ENCODE assay signal across 8 cellular contexts in genomic region chr16:68238029-68238345, GRCh38. TPM values are rescaled to one million over a fixed set of nuclear protein-coding genes. Genes with fewer than 3 reads are reported as not detected.
DNase-seq lines count a peak whose midpoint lies in the region; ATAC-seq lines count a peak whose summit lies in the region.

No MANE protein-coding gene starts in this region.

- CTCF ChIA-PET in activated CD4-positive, alpha-beta T cell treated with anti-CD3 and anti-CD28 coated beads, Interleukin-2, amount 10 ng/mL, durations not matched to agents 7 days and 5 days (lab: Charles Lee), result interaction anchor here (0.6 to 1.5 kb wide), 5 partner anchors 14 to 26 kb away, joined by 3 to 5 read pairs (median 3); partner anchors contain the start of gene SLC7A6

- peak overlapping the region; percentile 59 for H3K4me3 ChIP-seq in thymus (ENCODE audit: low read length)

- DNase-seq in activated CD4-positive, alpha-beta T cell treated with anti-CD3 and anti-CD28 coated beads, Interleukin-2, amount 10 ng/mL, durations not matched to agents 7 days and 5 days, result no peak
- no peak for DNase-seq in activated CD4-positive, alpha-beta T cell treated with anti-CD3 and anti-CD28 coated beads, Interleukin-2, amount 50 U/mL, for 1 hour
- no peak for DNase-seq in immature natural killer cell
- no peak for DNase-seq in pons (ENCODE audit: low spot score)
- DNase-seq in Ammon's horn (ENCODE audit: low spot score), result no peak

- H3K27me3 ChIP-seq in thymus (ENCODE audit: control insufficient read depth, insufficient read depth), result no peaks in the 10 kb centered on the region

- peak; percentile 46 for ATAC-seq in activated T-helper 17 cell treated with anti-CD3 and anti-CD28 coated beads, Interleukin-2, amount 50 U/mL, for 72 hours (replicated peaks)
- ATAC-seq in esophagus mucosa, result no peak

- H3K9me3 Mint-ChIP-seq in activated CD4-positive, alpha-beta T cell treated with anti-CD3 and anti-CD28 coated beads, Interleukin-2, amount 10 ng/mL, durations not matched to agents 7 days and 5 days, result no peaks in the 10 kb centered on the region
- no peaks in the 10 kb centered on the region for H3K9me3 Mint-ChIP-seq in activated T-helper 17 cell treated with anti-CD3 and anti-CD28 coated beads, Interleukin-2, amount 50 U/mL, for 72 hours
- H3K9me3 Mint-ChIP-seq in immature natural killer cell, result no peaks in the 10 kb centered on the region

- H3K9me3 ChIP-seq in thymus (ENCODE audit: control insufficient read depth), result no peaks in the 10 kb centered on the region

- WGBS in thymus, result 17% methylated on average over 20 of the region's 20 CpGs

- POLR2A ChIA-PET in activated CD4-positive, alpha-beta T cell treated with anti-CD3 and anti-CD28 coated beads, Interleukin-2, amount 10 ng/mL, durations not matched to agents 7 days and 5 days (lab: Charles Lee), result interaction anchor here (0.5 kb wide), 1 partner anchor 179 kb away, joined by 3 read pairs; no protein-coding TSS in a partner anchor

- H3K27ac Mint-ChIP-seq in activated CD4-positive, alpha-beta T cell treated with anti-CD3 and anti-CD28 coated beads, Interleukin-2, amount 10 ng/mL, durations not matched to agents 7 days and 5 days, result peak overlapping the region; percentile 92
- peak overlapping the region; percentile 94 for H3K27ac Mint-ChIP-seq in activated T-helper 17 cell treated with anti-CD3 and anti-CD28 coated beads, Interleukin-2, amount 50 U/mL, for 72 hours
- H3K27ac Mint-ChIP-seq in immature natural killer cell, result peak overlapping the region; percentile 36 to 89 (median 78)

- peak overlapping the region; percentile 79 for H3K27ac ChIP-seq in thymus (ENCODE audit: low read depth)

- H3K4me3 Mint-ChIP-seq in activated CD4-positive, alpha-beta T cell treated with anti-CD3 and anti-CD28 coated beads, Interleukin-2, amount 10 ng/mL, durations not matched to agents 7 days and 5 days, result peak overlapping the region; percentile 94
- H3K4me3 Mint-ChIP-seq in activated T-helper 17 cell treated with anti-CD3 and anti-CD28 coated beads, Interleukin-2, amount 50 U/mL, for 72 hours, result peak overlapping the region; percentile 98
- H3K4me3 Mint-ChIP-seq in immature natural killer cell, result peak overlapping the region; percentile 92 to 97 (median 96)

- no peaks in the 10 kb centered on the region for H3K36me3 ChIP-seq in thymus (ENCODE audit: control insufficient read depth, insufficient read depth)

- peaks cover 8% of the 10 kb centered on the region for H3K27me3 Mint-ChIP-seq in activated CD4-positive, alpha-beta T cell treated with anti-CD3 and anti-CD28 coated beads, Interleukin-2, amount 10 ng/mL, durations not matched to agents 7 days and 5 days
- H3K27me3 Mint-ChIP-seq in activated T-helper 17 cell treated with anti-CD3 and anti-CD28 coated beads, Interleukin-2, amount 50 U/mL, for 72 hours, result no peaks in the 10 kb centered on the region
- peaks cover 10 to 25% (median 23%) of the 10 kb centered on the region in 3 donors for H3K27me3 Mint-ChIP-seq in immature natural killer cell (ENCODE audit: low read depth in 3 of 3)

- H3K4me1 Mint-ChIP-seq in activated CD4-positive, alpha-beta T cell treated with anti-CD3 and anti-CD28 coated beads, Interleukin-2, amount 10 ng/mL, durations not matched to agents 7 days and 5 days, result peaks cover 35% of the 10 kb centered on the region
- peaks cover 8% of the 10 kb centered on the region for H3K4me1 Mint-ChIP-seq in activated T-helper 17 cell treated with anti-CD3 and anti-CD28 coated beads, Interleukin-2, amount 50 U/mL, for 72 hours
- peaks cover 30 to 39% of the 10 kb centered on the region in 2 donors for H3K4me1 Mint-ChIP-seq in immature natural killer cell

- H3K36me3 Mint-ChIP-seq in activated CD4-positive, alpha-beta T cell treated with anti-CD3 and anti-CD28 coated beads, Interleukin-2, amount 10 ng/mL, durations not matched to agents 7 days and 5 days (ENCODE audit: low read depth), result no peaks in the 10 kb centered on the region
- H3K36me3 Mint-ChIP-seq in activated T-helper 17 cell treated with anti-CD3 and anti-CD28 coated beads, Interleukin-2, amount 50 U/mL, for 72 hours (ENCODE audit: low read depth), result peaks cover 4% of the 10 kb centered on the region
- H3K36me3 Mint-ChIP-seq in immature natural killer cell, result no peaks in the 10 kb centered on the region

- H3K4me1 ChIP-seq in thymus (ENCODE audit: control insufficient read depth, insufficient read depth, low read length), result peaks cover 46% of the 10 kb centered on the region

RNA-seq across cellular contexts. Expression of gene ESRP2, which starts 2.1 kb away (rescaled TPM):
- under 1 TPM in 1 of 2 experiments, not detected in 1; 0.08 TPM for total RNA-seq in activated CD4-positive, alpha-beta T cell treated with anti-CD3 and anti-CD28 coated beads, Interleukin-2, amount 10 ng/mL, durations not matched to agents 7 days and 5 days
- under 1 TPM; 0.13 to 0.15 TPM for total RNA-seq in activated T-helper 17 cell treated with anti-CD3 and anti-CD28 coated beads, Interleukin-2, amount 50 U/mL, for 72 hours
- polyA plus RNA-seq in immature natural killer cell (under 1 TPM in 1 of 3 donors, not detected in 2; 0.45 TPM), thymus (10.7 TPM)
- total RNA-seq in esophagus mucosa, result 82.1 TPM

RNA-seq across cellular contexts. Expression of gene PLA2G15, which starts 7.2 kb away (rescaled TPM):
- 10 to 100 TPM in 1 of 2 experiments, 1 to 10 TPM in 1; 8.4 to 10.1 TPM for total RNA-seq in activated CD4-positive, alpha-beta T cell treated with anti-CD3 and anti-CD28 coated beads, Interleukin-2, amount 10 ng/mL, durations not matched to agents 7 days and 5 days
- total RNA-seq in activated T-helper 17 cell treated with anti-CD3 and anti-CD28 coated beads, Interleukin-2, amount 50 U/mL, for 72 hours, result 10 to 100 TPM; 11.2 to 15.5 TPM
- polyA plus RNA-seq in immature natural killer cell, result 10 to 100 TPM in 1 of 3 donors, 1 to 10 TPM in 2; 4.8 to 10.7 (median 9.0) TPM
- 13.1 TPM for polyA plus RNA-seq in thymus
- total RNA-seq in esophagus mucosa, result 4.8 TPM

RNA-seq across cellular contexts. Expression of gene SLC7A6, which starts 26.3 kb away (rescaled TPM):
- 100 to 1,000 TPM; 116 to 130 TPM for total RNA-seq in activated CD4-positive, alpha-beta T cell treated with anti-CD3 and anti-CD28 coated beads, Interleukin-2, amount 10 ng/mL, durations not matched to agents 7 days and 5 days
- total RNA-seq in activated T-helper 17 cell treated with anti-CD3 and anti-CD28 coated beads, Interleukin-2, amount 50 U/mL, for 72 hours, result 10 to 100 TPM; 65.6 to 99.0 TPM
- 10 to 100 TPM in 1 of 3 donors, 1 to 10 TPM in 2; 1.9 to 12.8 (median 6.0) TPM for polyA plus RNA-seq in immature natural killer cell
- polyA plus RNA-seq in thymus, result 47.3 TPM
- 4.7 TPM for total RNA-seq in esophagus mucosa

Comparison
In these comparisons a context has a peak if more than half of its experiments do, and no peak if none do; other contexts are left out.
1. RNA of gene ESRP2, which starts 2.1 kb away (total RNA-seq): 82.1 TPM in esophagus mucosa (single experiment); 0.13 to 0.15 TPM in activated T-helper 17 cell treated with anti-CD3 and anti-CD28 coated beads, Interleukin-2, amount 50 U/mL, for 72 hours and 0.08 TPM in activated CD4-positive, alpha-beta T cell treated with anti-CD3 and anti-CD28 coated beads, Interleukin-2, amount 10 ng/mL, durations not matched to agents 7 days and 5 days; every median in the first group is over 10 times any median in the second.
2. RNA of gene SLC7A6, which starts 26.3 kb away (total RNA-seq): 116 to 130 TPM in activated CD4-positive, alpha-beta T cell treated with anti-CD3 and anti-CD28 coated beads, Interleukin-2, amount 10 ng/mL, durations not matched to agents 7 days and 5 days and 65.6 to 99.0 TPM in activated T-helper 17 cell treated with anti-CD3 and anti-CD28 coated beads, Interleukin-2, amount 50 U/mL, for 72 hours; 4.7 TPM in esophagus mucosa (single experiment); every median in the first group is over 10 times any median in the second.
3. Peak in every context shown above with its lines, with median percentiles within 50 percentile points of each other: H3K27ac Mint-ChIP-seq and H3K4me3 Mint-ChIP-seq.